In genomic region chr11:117856892-117857291, GRCh38 we compare ENCODE assay signal across 1 cellular context.
TF ChIP-seq lines count a peak whose summit lies in the region.

No MANE protein-coding gene starts in this region.

TF ChIP-seq in HEK293T, 16 proteins besides CTCF, POLR2A, EP300 and RAD21 (continued from another document):
- TF ChIP-seq ARNT (IDR thresholded peaks at IDR 0.05) = no peak
- TF ChIP-seq L3MBTL2 (conservative IDR thresholded peaks at IDR 0.05) = no peak
- no peak for TF ChIP-seq SUZ12 (IDR thresholded peaks at IDR 0.05)
TF ChIP-seq in HEK293T: peak in this region for 0.
